8 cellular contexts compared by ENCODE assay signal in genomic region chr16:22007509-22008214, GRCh38.
A peak's percentile ranks its signal among the peaks of the same experiment; 100 is the strongest.
DNase-seq lines count a peak whose midpoint lies in the region; TF ChIP-seq lines count a peak whose summit lies in the region.

Gene MOSMO, plus strand, starts transcription at chr16:22008111. Its CDS starts 191 bp downstream, at chr16:22008302.

- TF ChIP-seq POLR2A in GM19193 (IDR thresholded peaks at IDR 0.05; ENCODE audit: extremely low read depth, insufficient read depth, insufficient read length) = peak; percentile 76

- in situ Hi-C loops in KBM-7 (cut with MboI; ENCODE audit: low pct_unique_long_range_greater_than_20kb, low sequenced_read_pairs) = no loop called here

- DNase-seq in AG20443 (ENCODE audit: low spot score) = peak; percentile 96
- peak; percentile 63 for DNase-seq in KBM-7
- DNase-seq in T-helper 2 cell = peak; percentile 45 to 73 (median 57)
- DNase-seq in astrocyte of the hippocampus (ENCODE audit: low read depth, low spot score) = peak; percentile 83
- peak in 48 of 51 donors; percentile 10 to 86 (median 63) for DNase-seq in hypothalamus (lab: John Stamatoyannopoulos, UW)
- no peak for DNase-seq in retinal pigment epithelial cell (ENCODE audit: low read depth)
- no peak for DNase-seq in COLO829 (ENCODE audit: low spot score)

- TF ChIP-seq CTCF in retinal pigment epithelial cell (conservative IDR thresholded peaks at IDR 0.05; ENCODE audit: low read depth, low read length) = peak; percentile 15

- H3K4me3 ChIP-seq in retinal pigment epithelial cell (ENCODE audit: low read length) = peak within 1 kb of the TSS; percentile 84

Comparison
In these comparisons a context has a peak if more than half of its experiments do, and no peak if none do; other contexts are left out.
1. DNase-seq: peak in AG20443 (single experiment), KBM-7 (single experiment), T-helper 2 cell (5 of 5), astrocyte of the hippocampus (single experiment) and hypothalamus (48 of 51); none in retinal pigment epithelial cell (single experiment) and COLO829 (single experiment).